In genomic region chr20:59222982-59223610, GRCh38 we compare ENCODE assay signal across 8 cellular contexts. TPM values are rescaled to one million over a fixed set of nuclear protein-coding genes. Genes with fewer than 3 reads are reported as not detected.
DNase-seq lines count a peak whose midpoint lies in the region; ATAC-seq, FAIRE-seq and TF ChIP-seq lines count a peak whose summit lies in the region.

No MANE protein-coding gene starts in this region.

- no peaks in the 10 kb centered on the region for H3K36me3 ChIP-seq in mucosa of rectum (ENCODE audit: control insufficient read depth in 2 of 2, insufficient read depth in 2 of 2, low read length in 2 of 2)

- DNase-seq in stimulated activated naive CD8-positive, alpha-beta T cell treated with anti-CD3 and anti-CD28 coated beads, Interleukin-15, Interleukin-2, amounts not matched to agents 100 U/mL and 50 U/mL, for 24 hours, result no peak
- DNase-seq in caudate nucleus (lab: John Stamatoyannopoulos, UW) (peak in 3 of 61 donors; percentile 2 to 32 (median 11)), COLO668 (lab: John Stamatoyannopoulos, UW; ENCODE audit: unreplicated experiment) (no peak), GM12891 (ENCODE audit: insufficient read length, low spot score) (no peak)

- peaks cover 4% of the 10 kb centered on the region for H3K36me3 Mint-ChIP-seq in stimulated activated naive CD8-positive, alpha-beta T cell treated with anti-CD3 and anti-CD28 coated beads, Interleukin-15, Interleukin-2, amounts not matched to agents 100 ng/mL and 50 ng/mL, for 24 hours (ENCODE audit: low read depth)

- H3K27ac ChIP-seq in caudate nucleus (ENCODE audit: low read depth, low read length) (peak overlapping the region; percentile 21), mucosa of rectum (ENCODE audit: low read depth in 2 of 2, low read length in 2 of 2) (no peak overlapping the region)

- no peak for FAIRE-seq in GM12891 (lab: Jason Lieb, UNC)

- no peak overlapping the region for H3K9ac ChIP-seq in mucosa of rectum (ENCODE audit: low read depth in 1 of 2, low read length in 2 of 2)

- no peaks in the 10 kb centered on the region for H3K9me3 Mint-ChIP-seq in stimulated activated naive CD8-positive, alpha-beta T cell treated with anti-CD3 and anti-CD28 coated beads, Interleukin-15, Interleukin-2, amounts not matched to agents 100 ng/mL and 50 ng/mL, for 24 hours

- peak overlapping the region; percentile 78 for H3K4me3 Mint-ChIP-seq in stimulated activated naive CD8-positive, alpha-beta T cell treated with anti-CD3 and anti-CD28 coated beads, Interleukin-15, Interleukin-2, amounts not matched to agents 100 ng/mL and 50 ng/mL, for 24 hours

- H3K4me1 ChIP-seq in mucosa of rectum (ENCODE audit: control insufficient read depth in 2 of 2, insufficient read depth in 2 of 2, low read length in 2 of 2), result peaks cover 0 to 3% of the 10 kb centered on the region in 2 donors

- H3K27me3 ChIP-seq in mucosa of rectum (ENCODE audit: control insufficient read depth in 2 of 2, insufficient read depth in 2 of 2, low read length in 2 of 2), result peaks cover 13 to 15% of the 10 kb centered on the region in 2 donors

- peaks cover 4% of the 10 kb centered on the region for H3K27me3 Mint-ChIP-seq in stimulated activated naive CD8-positive, alpha-beta T cell treated with anti-CD3 and anti-CD28 coated beads, Interleukin-15, Interleukin-2, amounts not matched to agents 100 ng/mL and 50 ng/mL, for 24 hours

- TF ChIP-seq POLR2A in GM12891 (IDR thresholded peaks at IDR 0.05; ENCODE audit: low read depth, low read length), result no peak

- H3K27ac Mint-ChIP-seq in stimulated activated naive CD8-positive, alpha-beta T cell treated with anti-CD3 and anti-CD28 coated beads, Interleukin-15, Interleukin-2, amounts not matched to agents 100 ng/mL and 50 ng/mL, for 24 hours, result peak overlapping the region; percentile 73

- H3K4me3 ChIP-seq in mucosa of rectum (ENCODE audit: low read length in 2 of 2), result peak overlapping the region; percentile 60 to 74

- H3K4me1 Mint-ChIP-seq in stimulated activated naive CD8-positive, alpha-beta T cell treated with anti-CD3 and anti-CD28 coated beads, Interleukin-15, Interleukin-2, amounts not matched to agents 100 ng/mL and 50 ng/mL, for 24 hours (ENCODE audit: low read depth), result peaks cover 36% of the 10 kb centered on the region

- ATAC-seq in stimulated activated naive CD8-positive, alpha-beta T cell treated with anti-CD3 and anti-CD28 coated beads, Interleukin-15, Interleukin-2, amounts not matched to agents 100 U/mL and 50 U/mL, for 24 hours, result no peak
- ATAC-seq in HG02610 (IDR thresholded peaks at IDR 0.05; ENCODE audit: unreplicated experiment) (no peak), GM18517 (IDR thresholded peaks at IDR 0.05; ENCODE audit: unreplicated experiment) (no peak)

- no peaks in the 10 kb centered on the region for H3K9me3 ChIP-seq in mucosa of rectum (ENCODE audit: control insufficient read depth in 2 of 2, low read length in 2 of 2)

TF ChIP-seq in GM12891, 5 proteins besides CTCF, POLR2A, EP300 and RAD21:
- TF ChIP-seq PAX5 (IDR thresholded peaks at IDR 0.05; ENCODE audit: insufficient read depth, low read length, severe bottlenecking), result no peak
- no peak for TF ChIP-seq TAF1 (IDR thresholded peaks at IDR 0.05; ENCODE audit: low read depth, low read length)
- no peak for TF ChIP-seq POU2F2 (IDR thresholded peaks at IDR 0.05; ENCODE audit: low read depth, low read length)
- TF ChIP-seq SPI1 (IDR thresholded peaks at IDR 0.05; ENCODE audit: low read depth, low read length), result no peak
- TF ChIP-seq POLR2AphosphoS5 (IDR thresholded peaks at IDR 0.05; ENCODE audit: low read depth, low read length), result no peak

RNA-seq across cellular contexts. Expression of gene ZNF831, which starts 59.5 kb away (rescaled TPM):
- polyA plus RNA-seq in GM12891 (2012; ENCODE audit: low read depth, missing spikeins), result 0.17 TPM
